In the genomic region with DNA sequence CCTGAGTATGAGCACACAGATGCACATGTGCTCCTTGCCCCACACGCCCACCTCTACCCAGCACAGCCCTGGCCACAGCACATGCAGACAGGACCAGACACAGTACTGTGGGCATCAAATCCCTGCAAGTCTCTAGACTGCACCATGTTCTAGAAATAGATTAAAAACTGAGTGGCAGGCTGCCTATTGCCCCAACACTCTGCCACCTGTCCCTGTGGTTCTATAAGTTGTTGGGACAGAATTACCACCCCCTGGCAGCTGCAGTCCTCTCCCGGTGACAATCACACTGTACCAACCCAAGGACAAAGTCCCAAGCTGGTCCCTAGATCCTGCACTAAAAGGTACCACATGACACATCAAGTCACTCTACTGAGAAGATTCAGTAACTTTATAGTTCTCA, we compare ENCODE assay signal across 21 cellular contexts.
"Had no signal": no experiment of that assay in that cellular context is flagged by ENCODE, and none has a peak within 500 bp of the region (broad histone marks: within the 10 kb centered on the region; RNA-seq: fewer than 3 reads in every experiment).

No MANE protein-coding gene starts in this region.

- ATAC-seq: heart right ventricle, left lobe of liver, sciatic nerve had no signal

- FAIRE-seq: frontal cortex, islet of Langerhans had no signal

- H3K4me3 ChIP-seq: dorsolateral prefrontal cortex, heart right ventricle, skin epidermis, suprapubic skin, thyroid gland, upper lobe of left lung had no signal

- H3K27ac ChIP-seq: dorsolateral prefrontal cortex, heart right ventricle, neutrophil, skin epidermis, suprapubic skin, thyroid gland, upper lobe of left lung had no signal

- DNase-seq: central memory CD4-positive, alpha-beta T cell; cortex of kidney; dorsolateral prefrontal cortex; effector CD8-positive, alpha-beta T cell; heart right ventricle; hypothalamus; kidney glomerular epithelial cell; mammary epithelial cell; naive B cell; stimulated activated CD4-positive, alpha-beta T cell treated with anti-CD3 and anti-CD28 coated beads, Interleukin-12 subunit alpha, Interleukin-12 subunit beta, amount 100 ng/mL, for 4 hours; stimulated activated naive CD4-positive, alpha-beta T cell; thyroid gland; upper lobe of left lung had no signal

- H3K4me3 Mint-ChIP-seq: naive B cell, nephron had no signal

- H3K27ac Mint-ChIP-seq: nephron had no signal

- H3K4me1 ChIP-seq: heart right ventricle, suprapubic skin, upper lobe of left lung had no signal

- H3K9me3 ChIP-seq: heart right ventricle, neutrophil, suprapubic skin, thyroid gland, upper lobe of left lung had no signal

- H3K27me3 ChIP-seq: suprapubic skin, thyroid gland, upper lobe of left lung had no signal

- H3K36me3 Mint-ChIP-seq: naive B cell had no signal

- H3K9me3 Mint-ChIP-seq: naive B cell, nephron had no signal

- H3K36me3 ChIP-seq: heart right ventricle, neutrophil, suprapubic skin, thyroid gland, upper lobe of left lung had no signal
